In the genomic region with DNA sequence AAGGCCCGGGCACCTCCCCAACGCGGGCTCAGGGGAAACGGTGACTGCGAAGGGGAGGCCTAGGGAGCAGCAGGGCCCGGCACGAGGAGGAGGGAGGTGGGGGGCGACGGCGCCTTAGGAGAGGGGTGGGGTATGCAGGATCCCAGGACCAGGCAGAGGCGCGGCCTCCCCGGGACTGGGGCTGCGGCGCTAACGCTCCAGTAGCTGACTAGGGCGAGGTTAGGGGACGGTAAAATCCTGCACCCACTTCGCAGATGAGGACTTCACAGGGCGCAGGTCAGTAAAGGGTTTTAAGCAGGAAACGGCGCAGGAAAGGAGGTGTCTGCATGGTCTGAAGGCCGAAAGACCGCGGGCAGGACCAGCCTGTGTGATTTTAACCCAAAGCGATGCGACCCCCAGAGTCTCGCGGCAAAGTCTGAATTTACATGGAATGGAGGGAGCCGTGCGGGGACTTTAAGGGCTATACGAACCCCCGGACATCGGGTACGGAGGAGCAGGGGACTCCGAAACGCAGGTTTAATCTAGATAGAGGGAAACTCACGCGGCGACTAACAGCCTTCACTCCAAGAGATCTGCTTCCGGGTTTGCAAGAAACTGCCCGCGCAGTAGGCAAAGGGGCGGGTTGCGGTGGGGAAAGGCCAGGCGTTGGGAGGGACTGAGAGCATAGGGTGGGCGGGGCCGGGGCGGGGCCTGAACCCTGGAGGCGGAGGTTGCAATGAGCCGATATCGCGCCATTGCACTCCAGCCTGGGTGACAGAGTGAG, we compare ENCODE assay signal across 8 cellular contexts. TPM values are rescaled to one million over a fixed set of nuclear protein-coding genes. Genes with fewer than 3 reads are reported as not detected.
DNase-seq lines count a peak whose midpoint lies in the region; ATAC-seq and TF ChIP-seq lines count a peak whose summit lies in the region.

A gene (minus strand): TSS at position 588 of the 763 bp plus-strand sequence. CDS start 10,460 bp downstream, outside the sequence.

- peak within 1 kb of the TSS; percentile 93 for H3K9ac ChIP-seq in mucosa of stomach (ENCODE audit: low read length)

- peak within 1 kb of the TSS; percentile 76 to 89 (median 81) for H3K27ac ChIP-seq in esophagus squamous epithelium

- TF ChIP-seq POLR2A in esophagus squamous epithelium (IDR thresholded peaks at IDR 0.05) = peak in 2 of 4 donors; percentile 57 to 59

- TF ChIP-seq CTCF in AG09319 (IDR thresholded peaks at IDR 0.05; ENCODE audit: low read depth, low read length) (no peak), esophagus squamous epithelium (IDR thresholded peaks at IDR 0.05) (no peak)

- H3K36me3 ChIP-seq in esophagus squamous epithelium (peaks cover 0 to 17% (median 0%) of the 10 kb centered on the region in 3 donors), mucosa of stomach (ENCODE audit: control insufficient read depth, insufficient read depth, low read length) (no peaks in the 10 kb centered on the region)

- peak; percentile 45 for ATAC-seq in GM21737 (IDR thresholded peaks at IDR 0.05; ENCODE audit: unreplicated experiment)
- no peak for ATAC-seq in GM21825 (IDR thresholded peaks at IDR 0.05; ENCODE audit: unreplicated experiment)

- H3K4me1 ChIP-seq in esophagus squamous epithelium (peaks cover 4 to 40% (median 6%) of the 10 kb centered on the region in 3 donors), mucosa of stomach (ENCODE audit: control insufficient read depth, insufficient read depth, low read length) (peaks cover 18% of the 10 kb centered on the region)

- WGBS in esophagus squamous epithelium, 2 donors = 1% methylated on average over 17 to 21 of the region's 53 CpGs

- no peaks in the 10 kb centered on the region for H3K27me3 ChIP-seq in esophagus squamous epithelium
- H3K27me3 ChIP-seq in mucosa of stomach (ENCODE audit: control insufficient read depth, insufficient read depth, low read length) = no peaks in the 10 kb centered on the region

- DNase-seq in AG09319 (ENCODE audit: extremely low read depth, low read depth) (peak; percentile 54), NOMO-1 treated with DMSO at 0.1 percent for 48 hours (lab: John Stamatoyannopoulos, UW; ENCODE audit: unreplicated experiment) (peak; percentile 88), esophagus squamous epithelium (lab: John Stamatoyannopoulos, UW) (peak; percentile 61)
- DNase-seq in activated T-cell treated with anti-CD3 and anti-CD28 coated beads, Interleukin-2, amount 50 U/mL, for 48 hours = peak; percentile 81 to 84
- peak; percentile 52 to 71 for DNase-seq in stimulated activated CD8-positive, alpha-beta memory T cell treated with anti-CD3 and anti-CD28 coated beads, Interleukin-2, amount 100 ng/mL, for 48 hours (ENCODE audit: low read depth in 2 of 2)

- H3K4me3 ChIP-seq in esophagus squamous epithelium = peak within 1 kb of the TSS; percentile 48 to 71 (median 68)
- H3K4me3 ChIP-seq in mucosa of stomach (ENCODE audit: low read length) = peak within 1 kb of the TSS; percentile 83

- intact Hi-C loops in esophagus squamous epithelium (cut with DNase I) = loop anchor here (10.0 kb wide), 1 partner anchor 172 kb away; a partner anchor contains a TSS

- peaks cover 0 to 5% (median 0%) of the 10 kb centered on the region in 3 donors for H3K9me3 ChIP-seq in esophagus squamous epithelium
- H3K9me3 ChIP-seq in mucosa of stomach (ENCODE audit: control insufficient read depth, low read length) = no peaks in the 10 kb centered on the region

RNA-seq across cellular contexts. Expression of the gene that starts here (rescaled TPM):
- 1 to 10 TPM in 3 of 4 donors, under 1 TPM in 1; 0.34 to 3.8 (median 1.3) TPM for total RNA-seq in esophagus squamous epithelium
